ENCODE assay signal across 13 cellular contexts in genomic region chr11:130882138-130882551, GRCh38. TPM values are rescaled to one million over a fixed set of nuclear protein-coding genes. Genes with fewer than 3 reads are reported as not detected.
DNase-seq lines count a peak whose midpoint lies in the region; ATAC-seq, FAIRE-seq and TF ChIP-seq lines count a peak whose summit lies in the region.
"Had no signal": no experiment of that assay in that cellular context is flagged by ENCODE, and none has a peak within 500 bp of the region (broad histone marks: within the 10 kb centered on the region; RNA-seq: fewer than 3 reads in every experiment).

No MANE protein-coding gene starts in this region.

- DNase-seq in Right ventricle myocardium superior (peak; percentile 57), renal cortical epithelial cell (ENCODE audit: low read depth) (peak; percentile 11), D721Med (ENCODE audit: insufficient read length, low spot score) (no peak), dermis blood vessel endothelial cell (no peak), SW480 (ENCODE audit: low spot score) (no peak)
- DNase-seq: DMS53, NCI-H1048, NCI-H524, small intestine had no signal

- intact Hi-C loops in Right ventricle myocardium superior (cut with DNase I), result no loop called here

- ATAC-seq in GM18868 (IDR thresholded peaks at IDR 0.05; ENCODE audit: unreplicated experiment) (peak; percentile 65), HG03565 (IDR thresholded peaks at IDR 0.05; ENCODE audit: unreplicated experiment) (peak; percentile 29), Right ventricle myocardium superior (ENCODE audit: poor library complexity) (peak; percentile 88)

- no peak for FAIRE-seq in D721Med (lab: Jason Lieb, UNC)
- FAIRE-seq: islet of Langerhans, small intestine, TTC549 had no signal

- TF ChIP-seq CTCF in D721Med (IDR thresholded peaks at IDR 0.05; ENCODE audit: insufficient read depth, missing control alignments), result no peak

RNA-seq across cellular contexts. Expression of gene SNX19, which starts 34.1 kb away (rescaled TPM):
- 53.4 TPM for total RNA-seq in Right ventricle myocardium superior
- 39.9 and 175 TPM in 2 replicates for total RNA-seq in renal cortical epithelial cell
- 90.2 and 90.9 TPM in 2 replicates for total RNA-seq in dermis blood vessel endothelial cell

Comparison
In these comparisons a context has a peak if more than half of its experiments do, and no peak if none do; other contexts are left out.
1. ATAC-seq: peak in every context shown above with its lines; median percentile 88 in Right ventricle myocardium superior; 65 in GM18868; 29 in HG03565.
2. DNase-seq: peak in Right ventricle myocardium superior (single experiment) and renal cortical epithelial cell (single experiment); none in D721Med (single experiment), dermis blood vessel endothelial cell (single experiment) and SW480 (single experiment).